8 cellular contexts compared by ENCODE assay signal in the genomic region with DNA sequence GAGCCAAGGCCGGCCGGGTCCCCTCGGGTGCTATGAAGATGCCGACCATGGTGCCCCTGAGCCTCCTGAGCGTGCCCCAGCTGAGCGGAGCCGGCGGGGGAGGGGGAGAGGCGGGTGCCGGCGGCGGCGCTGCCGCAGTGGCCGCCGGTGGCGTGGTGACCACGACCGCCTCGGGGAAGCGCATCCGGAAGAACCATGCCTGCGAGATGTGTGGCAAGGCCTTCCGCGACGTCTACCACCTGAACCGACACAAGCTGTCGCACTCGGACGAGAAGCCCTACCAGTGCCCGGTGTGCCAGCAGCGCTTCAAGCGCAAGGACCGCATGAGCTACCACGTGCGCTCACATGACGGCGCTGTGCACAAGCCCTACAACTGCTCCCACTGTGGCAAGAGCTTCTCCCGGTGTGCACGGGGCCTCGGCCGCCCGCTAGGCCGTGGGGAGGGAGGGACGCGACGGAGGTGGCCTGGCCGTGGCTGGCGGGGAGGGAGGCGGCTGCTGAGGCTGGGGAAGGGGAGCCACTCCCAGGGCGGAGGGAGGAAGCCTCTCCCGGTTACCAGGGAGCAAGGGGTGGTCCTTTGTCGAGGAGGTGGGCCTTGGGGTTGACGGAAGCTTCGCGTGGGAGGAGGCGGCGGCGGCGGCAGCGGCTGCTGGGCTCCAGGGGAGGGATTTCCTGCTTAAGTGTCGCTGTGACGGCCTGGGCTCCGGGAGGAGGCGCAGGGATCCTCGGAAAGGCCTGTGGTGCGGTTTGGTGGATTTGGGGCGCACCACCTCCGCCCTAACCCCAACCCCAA.
A peak's percentile ranks its signal among the peaks of the same experiment; 100 is the strongest.
DNase-seq lines count a peak whose midpoint lies in the region; ATAC-seq lines count a peak whose summit lies in the region.

No MANE protein-coding gene starts in this region.

- peak overlapping the region; percentile 84 for H3K4me3 Mint-ChIP-seq in memory B cell

- peak overlapping the region; percentile 89 for H3K27ac Mint-ChIP-seq in memory B cell

- H3K4me1 Mint-ChIP-seq in memory B cell: peaks cover 48% of the 10 kb centered on the region

- peak overlapping the region; percentile 56 for H3K4me3 ChIP-seq in effector memory CD4-positive, alpha-beta T cell (ENCODE audit: insufficient read depth, low read depth, low read length, poor library complexity, severe bottlenecking)

- peaks cover 56% of the 10 kb centered on the region for H3K4me1 ChIP-seq in effector memory CD4-positive, alpha-beta T cell (ENCODE audit: control insufficient read depth, insufficient read depth, low read length, poor library complexity, severe bottlenecking)

- H3K36me3 Mint-ChIP-seq in memory B cell: peaks cover 8% of the 10 kb centered on the region

- no peaks in the 10 kb centered on the region for H3K27me3 ChIP-seq in effector memory CD4-positive, alpha-beta T cell (replicated peaks; ENCODE audit: control insufficient read depth, insufficient read depth, low read length, poor library complexity, severe bottlenecking)

- H3K9me3 Mint-ChIP-seq in memory B cell: no peaks in the 10 kb centered on the region

- peak; percentile 95 for DNase-seq in EL
- DNase-seq in NK-92 treated with Interleukin-12 subunit alpha and Interleukin-12 subunit beta, amount 100 ng/mL, for 24 hours (lab: John Stamatoyannopoulos, UW): peak; percentile 90
- peak; percentile 77 to 81 for DNase-seq in activated CD8-positive, alpha-beta memory T cell treated with anti-CD3 and anti-CD28 coated beads for 4 hours (ENCODE audit: low read depth in 2 of 2)
- peak; percentile 80 to 86 (median 85) for DNase-seq in effector memory CD4-positive, alpha-beta T cell
- peak; percentile 73 to 76 for DNase-seq in memory B cell (ENCODE audit: low spot score in 2 of 2)
- peak; percentile 80 to 86 (median 84) for DNase-seq in stimulated activated CD4-positive, alpha-beta T cell treated with anti-CD3 and anti-CD28 coated beads, TNF-alpha, amount 100 ng/mL, for 48 hours (ENCODE audit: low read depth in 3 of 3)

- H3K27ac ChIP-seq in effector memory CD4-positive, alpha-beta T cell (ENCODE audit: insufficient read depth, low read length, poor library complexity, severe bottlenecking): peak overlapping the region; percentile 85

- H3K27me3 Mint-ChIP-seq in memory B cell: peaks cover 3% of the 10 kb centered on the region

- H3K9me3 ChIP-seq in effector memory CD4-positive, alpha-beta T cell (ENCODE audit: control insufficient read depth, low read length): no peaks in the 10 kb centered on the region

- ATAC-seq in HG03521 (IDR thresholded peaks at IDR 0.05; ENCODE audit: unreplicated experiment) (peak; percentile 13), memory B cell (ENCODE audit: low read depth) (peak; percentile 44), HG02938 (IDR thresholded peaks at IDR 0.05; ENCODE audit: unreplicated experiment) (no peak)

- H3K36me3 ChIP-seq in effector memory CD4-positive, alpha-beta T cell (ENCODE audit: control insufficient read depth, insufficient read depth, low read length): peaks cover 7% of the 10 kb centered on the region
